In genomic region chr7:1502845-1503244, GRCh38 we compare ENCODE assay signal across 10 cellular contexts. TPM values are rescaled to one million over a fixed set of nuclear protein-coding genes. Genes with fewer than 3 reads are reported as not detected.
DNase-seq lines count a peak whose midpoint lies in the region; ATAC-seq and TF ChIP-seq lines count a peak whose summit lies in the region.
"Had no signal": no experiment of that assay in that cellular context is flagged by ENCODE, and none has a peak within 500 bp of the region (broad histone marks: within the 10 kb centered on the region; RNA-seq: fewer than 3 reads in every experiment).

No MANE protein-coding gene starts in this region.

- no peak overlapping the region for H3K27ac ChIP-seq in heart right ventricle
- no peak overlapping the region for H3K27ac ChIP-seq in right atrium auricular region
- no peak overlapping the region for H3K27ac ChIP-seq in lung (ENCODE audit: low read depth in 1 of 2, low read length in 1 of 2)
- no peak overlapping the region for H3K27ac ChIP-seq in urinary bladder (ENCODE audit: low read depth)

- DNase-seq in heart right ventricle, result no peak
- no peak for DNase-seq in right atrium auricular region (ENCODE audit: low spot score)
- DNase-seq in astrocyte of the cerebellum (ENCODE audit: low read depth), result no peak
- DNase-seq in lung (ENCODE audit: low spot score), result no peak
- no peak for DNase-seq in sciatic nerve (ENCODE audit: low spot score)
- DNase-seq in T1000 (lab: John Stamatoyannopoulos, UW), result no peak
- DNase-seq: RPMI8226; stimulated activated CD4-positive, alpha-beta T cell treated with anti-CD3 and anti-CD28 coated beads, Interleukin-4, amount 100 ng/mL, for 24 hours had no signal

- no peaks in the 10 kb centered on the region for H3K27me3 ChIP-seq in heart right ventricle
- H3K27me3 ChIP-seq in right atrium auricular region, result no peaks in the 10 kb centered on the region
- H3K27me3 ChIP-seq in lung (ENCODE audit: control insufficient read depth, insufficient read depth), result no peaks in the 10 kb centered on the region

- H3K4me3 ChIP-seq in heart right ventricle, result peak overlapping the region in 9 of 10 donors; percentile 82 to 100 (median 91)
- H3K4me3 ChIP-seq in right atrium auricular region, result peak overlapping the region in 1 of 2 donors; percentile 100
- H3K4me3 ChIP-seq in astrocyte of the cerebellum (ENCODE audit: low read depth, low read length), result peak overlapping the region; percentile 74
- peak overlapping the region; percentile 100 for H3K4me3 ChIP-seq in lung
- H3K4me3 ChIP-seq in urinary bladder (ENCODE audit: low read depth, low read length), result peak overlapping the region; percentile 97

- WGBS in heart right ventricle, 2 donors, result 86 to 89% methylated on average over 20 of the region's 20 CpGs
- WGBS in lung, 2 donors, result 89 to 92% methylated on average over 20 of the region's 20 CpGs
- WGBS in urinary bladder, result 88% methylated on average over 20 of the region's 20 CpGs

- no peak for TF ChIP-seq CTCF in heart right ventricle (IDR thresholded peaks at IDR 0.05)
- TF ChIP-seq CTCF in right atrium auricular region (IDR thresholded peaks at IDR 0.05), result no peak
- no peak for TF ChIP-seq CTCF in astrocyte of the cerebellum (IDR thresholded peaks at IDR 0.05; ENCODE audit: low read depth, low read length, missing control alignments)
- no peak for TF ChIP-seq CTCF in lung (IDR thresholded peaks at IDR 0.05; ENCODE audit: control extremely low read depth, extremely low read depth)

- in situ Hi-C loops in astrocyte of the cerebellum (cut with HindIII; ENCODE audit: low sequenced_read_pairs), result no loop called here

- H3K36me3 ChIP-seq in heart right ventricle (peaks cover 0 to 53% (median 18%) of the 10 kb centered on the region in 9 donors), right atrium auricular region (peaks cover 38% of the 10 kb centered on the region), lung (ENCODE audit: control insufficient read depth in 2 of 2, insufficient read depth in 2 of 2, low read length in 2 of 2) (peaks cover 0 to 41% of the 10 kb centered on the region in 2 donors), urinary bladder (ENCODE audit: insufficient read depth) (peaks cover 3% of the 10 kb centered on the region)

- intact Hi-C loops in heart right ventricle (cut with DNase I) (loop anchor here in 4 of 10 donors (5.0 to 10.0 kb wide), 4 partner anchors 34 to 64 kb away; partner anchors contain the start of gene TMEM184A (in 2 of the 4)), sciatic nerve (cut with DNase I) (loop anchor here (10.0 kb wide), 1 partner anchor 62 kb away; no protein-coding TSS in a partner anchor)

- H3K9me3 ChIP-seq in heart right ventricle (no peaks in the 10 kb centered on the region), right atrium auricular region (no peaks in the 10 kb centered on the region), lung (ENCODE audit: control insufficient read depth in 2 of 2, insufficient read depth in 1 of 2, low read length in 1 of 2) (no peaks in the 10 kb centered on the region)

- peaks cover 12 to 36% (median 29%) of the 10 kb centered on the region in 9 donors for H3K4me1 ChIP-seq in heart right ventricle
- peaks cover 0 to 27% of the 10 kb centered on the region in 2 donors for H3K4me1 ChIP-seq in right atrium auricular region
- peaks cover 5 to 14% of the 10 kb centered on the region in 2 donors for H3K4me1 ChIP-seq in lung (ENCODE audit: control insufficient read depth in 2 of 2, insufficient read depth in 2 of 2, low read length in 2 of 2)
- H3K4me1 ChIP-seq in urinary bladder (ENCODE audit: insufficient read depth), result no peaks in the 10 kb centered on the region

- ATAC-seq in heart right ventricle, result no peak
- no peak for ATAC-seq in lung (ENCODE audit: insufficient read depth, low FRiP score)
- no peak for ATAC-seq in sciatic nerve
- ATAC-seq in HG02885 (IDR thresholded peaks at IDR 0.05; ENCODE audit: poor library complexity, unreplicated experiment), result no peak

RNA-seq across cellular contexts. Expression of gene INTS1, which starts 1.3 kb away (rescaled TPM):
- 10 to 100 TPM; 41.5 to 59.4 (median 45.4) TPM for total RNA-seq in heart right ventricle
- polyA plus RNA-seq in heart right ventricle, result 10 to 100 TPM; 42.4 to 58.0 TPM
- total RNA-seq in right atrium auricular region, result 10 to 100 TPM; 29.0 to 47.0 TPM
- total RNA-seq in lung, result 100 to 1,000 TPM in 1 of 2 donors, 10 to 100 TPM in 1; 31.2 to 121 TPM
- polyA plus RNA-seq in lung, result 10 to 100 TPM; 45.8 to 46.2 TPM
- 13.7 TPM for total RNA-seq in urinary bladder
- polyA plus RNA-seq in urinary bladder, result 55.6 TPM
- 78.4 TPM for total RNA-seq in sciatic nerve

RNA-seq across cellular contexts. Expression of gene MAFK, which starts 27.7 kb away (rescaled TPM):
- total RNA-seq in heart right ventricle, result 100 to 1,000 TPM in 5 of 10 donors, 10 to 100 TPM in 5; 58.6 to 180 (median 106) TPM
- 100 to 1,000 TPM in 1 of 2 donors, 10 to 100 TPM in 1; 82.1 to 102 TPM for polyA plus RNA-seq in heart right ventricle
- 10 to 100 TPM; 29.6 to 70.9 TPM for total RNA-seq in right atrium auricular region
- 10 to 100 TPM; 17.0 to 58.5 TPM for total RNA-seq in lung
- 10 to 100 TPM; 54.7 to 76.7 TPM for polyA plus RNA-seq in lung
- 15.1 TPM for total RNA-seq in urinary bladder
- 54.9 TPM for polyA plus RNA-seq in urinary bladder
- 57.2 TPM for total RNA-seq in sciatic nerve

RNA-seq across cellular contexts. Expression of gene MICALL2, which starts 43.6 kb away (rescaled TPM):
- 10 to 100 TPM in 2 of 10 donors, 1 to 10 TPM in 8; 4.6 to 14.9 (median 7.5) TPM for total RNA-seq in heart right ventricle
- polyA plus RNA-seq in heart right ventricle, result 10 to 100 TPM; 18.9 to 38.3 TPM
- 1 to 10 TPM; 3.6 to 9.4 TPM for total RNA-seq in right atrium auricular region
- 10 to 100 TPM; 19.0 to 70.6 TPM for total RNA-seq in lung
- polyA plus RNA-seq in lung, result 10 to 100 TPM; 31.8 to 50.1 TPM
- 8.4 TPM for total RNA-seq in urinary bladder
- polyA plus RNA-seq in urinary bladder, result 40.0 TPM
- 127 TPM for total RNA-seq in sciatic nerve

RNA-seq across cellular contexts. Expression of gene TMEM184A, which starts 53.2 kb away (rescaled TPM):
- under 1 TPM; 0.09 to 0.85 (median 0.51) TPM for total RNA-seq in heart right ventricle
- polyA plus RNA-seq in heart right ventricle, result 1 to 10 TPM in 1 of 2 donors, under 1 TPM in 1; 0.45 to 1.2 TPM
- under 1 TPM in 1 of 2 donors, not detected in 1; 0.28 TPM for total RNA-seq in right atrium auricular region
- total RNA-seq in lung, result 10 to 100 TPM in 1 of 2 donors, 1 to 10 TPM in 1; 1.8 to 11.8 TPM
- polyA plus RNA-seq in lung, result 1 to 10 TPM; 6.8 to 9.9 TPM
- total RNA-seq in urinary bladder, result 9.7 TPM
- 6.7 TPM for polyA plus RNA-seq in urinary bladder
- 0.27 TPM for total RNA-seq in sciatic nerve
